In the genomic region with DNA sequence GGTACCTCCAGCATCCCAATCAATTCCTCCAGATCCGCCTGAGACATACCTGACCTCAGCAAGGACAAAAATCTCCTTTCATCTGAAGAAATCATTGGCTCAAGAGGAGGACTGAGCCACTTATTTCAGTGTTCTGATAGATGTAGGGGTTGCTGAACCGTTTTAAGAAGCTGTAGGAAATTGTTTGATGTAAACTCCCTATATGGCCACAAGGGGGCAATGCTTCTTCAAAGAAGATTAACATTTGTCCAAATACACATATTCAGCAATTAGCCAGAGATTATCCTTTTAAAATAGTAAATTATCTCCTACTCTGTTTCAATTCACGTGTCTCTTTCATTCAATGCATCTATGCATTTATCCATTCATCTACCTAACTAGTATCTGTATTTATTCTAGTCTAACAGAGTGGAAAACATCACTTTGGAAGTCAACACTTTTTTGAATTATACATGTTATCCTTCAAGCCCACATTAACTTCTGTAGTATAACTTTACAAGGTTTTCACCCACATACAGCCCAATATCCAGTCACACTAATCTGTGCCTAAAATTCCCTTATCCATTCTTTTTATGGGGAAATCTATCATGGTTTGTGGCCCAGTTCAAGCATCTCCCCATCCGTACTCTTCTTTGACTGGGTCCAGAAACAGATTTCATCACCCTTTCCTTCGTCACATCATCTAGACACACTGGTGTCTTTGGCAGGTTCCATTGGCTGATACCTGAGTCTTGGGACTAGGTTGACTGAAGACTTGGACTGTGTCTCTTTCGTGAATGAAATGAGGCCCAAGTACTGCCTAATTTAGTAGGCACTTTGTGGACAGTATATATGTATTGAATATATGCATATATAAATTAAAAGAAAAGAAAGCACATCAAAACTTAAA, we compare ENCODE assay signal across 9 cellular contexts.
A peak's percentile ranks its signal among the peaks of the same experiment; 100 is the strongest.
DNase-seq lines count a peak whose midpoint lies in the region; ATAC-seq and TF ChIP-seq lines count a peak whose summit lies in the region.
"Had no signal": no experiment of that assay in that cellular context is flagged by ENCODE, and none has a peak within 500 bp of the region (broad histone marks: within the 10 kb centered on the region; RNA-seq: fewer than 3 reads in every experiment).

No MANE protein-coding gene starts in this region.

- no peaks in the 10 kb centered on the region for H3K36me3 ChIP-seq in CD4-positive, alpha-beta memory T cell (ENCODE audit: insufficient read depth, low read length)

- CTCF ChIA-PET in CD4-positive, alpha-beta memory T cell (lab: Charles Lee; ENCODE audit: partially characterized antibody): interaction anchor here (0.6 to 3.0 kb wide), 9 partner anchors 12 to 472 kb away, joined by 3 to 18 read pairs (median 3); no protein-coding TSS in a partner anchor

- DNase-seq in CD4-positive, alpha-beta memory T cell: peak in 4 of 5 donors; percentile 44 to 52 (median 48)
- DNase-seq in GM13977 (ENCODE audit: low spot score) (peak; percentile 45), NCI-H2107 treated with DMSO at 0.1 percent for 48 hours (lab: John Stamatoyannopoulos, UW; ENCODE audit: unreplicated experiment) (peak; percentile 14), iPS-NIHi11 (ENCODE audit: low spot score) (peak; percentile 35), UCSD-AML1 (lab: John Stamatoyannopoulos, UW; ENCODE audit: unreplicated experiment) (no peak)
- no peak for DNase-seq in activated naive CD8-positive, alpha-beta T cell treated with anti-CD3 and anti-CD28 coated beads, Interleukin-2, amount 50 U/mL, for 24 hours
- no peak for DNase-seq in stimulated activated naive CD8-positive, alpha-beta T cell treated with anti-CD3 and anti-CD28 coated beads, Interleukin-15, amount 100 ng/mL, for 72 hours
- no peak for DNase-seq in activated CD4-positive, CD25-positive, alpha-beta regulatory T cell (lab: John Stamatoyannopoulos, UW)

- in situ Hi-C loops in GM13977 (cut with MboI; ENCODE audit: low pct_unique_long_range_greater_than_20kb, low sequenced_read_pairs, unreplicated experiment): no loop called here

- ATAC-seq in activated naive CD8-positive, alpha-beta T cell treated with anti-CD3 and anti-CD28 coated beads, Interleukin-2, amount 50 U/mL, for 24 hours: no peak
- no peak for ATAC-seq in stimulated activated naive CD8-positive, alpha-beta T cell treated with anti-CD3 and anti-CD28 coated beads, Interleukin-15, amount 100 ng/mL, for 72 hours

- POLR2A ChIA-PET in CD4-positive, alpha-beta memory T cell (lab: Charles Lee; ENCODE audit: partially characterized antibody): interaction anchor here (1.0 to 1.7 kb wide), 2 partner anchors 14 to 16 kb away, joined by 3 to 8 read pairs; no protein-coding TSS in a partner anchor

- H3K4me3 Mint-ChIP-seq in CD4-positive, alpha-beta memory T cell: peak overlapping the region in 6 of 8 donors; percentile 37 to 70 (median 61)
- H3K4me3 Mint-ChIP-seq in activated naive CD8-positive, alpha-beta T cell treated with anti-CD3 and anti-CD28 coated beads, Interleukin-2, amount 50 U/mL, for 24 hours: peak overlapping the region; percentile 63
- H3K4me3 Mint-ChIP-seq in stimulated activated naive CD8-positive, alpha-beta T cell treated with anti-CD3 and anti-CD28 coated beads, Interleukin-15, amount 100 ng/mL, for 72 hours: peak overlapping the region; percentile 66 to 68

- intact Hi-C loops in CD4-positive, alpha-beta memory T cell (cut with micrococcal nuclease): loop anchor here (1.0 to 2.0 kb wide), 3 partner anchors 14 to 38 kb away; no protein-coding TSS in a partner anchor

- H3K27me3 ChIP-seq in CD4-positive, alpha-beta memory T cell (ENCODE audit: insufficient read depth, low read length): no peaks in the 10 kb centered on the region

- H3K9me3 ChIP-seq in CD4-positive, alpha-beta memory T cell (ENCODE audit: control insufficient read depth in 1 of 2, low read length in 2 of 2): no peaks in the 10 kb centered on the region

- H3K27ac Mint-ChIP-seq in CD4-positive, alpha-beta memory T cell: peak overlapping the region in 5 of 7 donors; percentile 15 to 73 (median 41)
- H3K27ac Mint-ChIP-seq in activated naive CD8-positive, alpha-beta T cell treated with anti-CD3 and anti-CD28 coated beads, Interleukin-2, amount 50 U/mL, for 24 hours: peak overlapping the region; percentile 71
- peak overlapping the region in 1 of 2 donors; percentile 70 for H3K27ac Mint-ChIP-seq in stimulated activated naive CD8-positive, alpha-beta T cell treated with anti-CD3 and anti-CD28 coated beads, Interleukin-15, amount 100 ng/mL, for 72 hours

- no peak overlapping the region for H3K4me3 ChIP-seq in CD4-positive, alpha-beta memory T cell (ENCODE audit: low read length in 2 of 2)
- H3K4me3 ChIP-seq: skin epidermis had no signal

- H3K4me1 ChIP-seq in CD4-positive, alpha-beta memory T cell (ENCODE audit: insufficient read depth, low read length): no peaks in the 10 kb centered on the region

- H3K9me3 Mint-ChIP-seq in CD4-positive, alpha-beta memory T cell: no peaks in the 10 kb centered on the region
- H3K9me3 Mint-ChIP-seq in activated naive CD8-positive, alpha-beta T cell treated with anti-CD3 and anti-CD28 coated beads, Interleukin-2, amount 50 U/mL, for 24 hours: no peaks in the 10 kb centered on the region
- H3K9me3 Mint-ChIP-seq in stimulated activated naive CD8-positive, alpha-beta T cell treated with anti-CD3 and anti-CD28 coated beads, Interleukin-15, amount 100 ng/mL, for 72 hours: no peaks in the 10 kb centered on the region

- peaks cover 13 to 21% (median 16%) of the 10 kb centered on the region in 4 donors for H3K4me1 Mint-ChIP-seq in CD4-positive, alpha-beta memory T cell
- H3K4me1 Mint-ChIP-seq in activated naive CD8-positive, alpha-beta T cell treated with anti-CD3 and anti-CD28 coated beads, Interleukin-2, amount 50 U/mL, for 24 hours: peaks cover 21% of the 10 kb centered on the region
- H3K4me1 Mint-ChIP-seq in stimulated activated naive CD8-positive, alpha-beta T cell treated with anti-CD3 and anti-CD28 coated beads, Interleukin-15, amount 100 ng/mL, for 72 hours: peaks cover 21% of the 10 kb centered on the region

- H3K36me3 Mint-ChIP-seq in CD4-positive, alpha-beta memory T cell: no peaks in the 10 kb centered on the region
- H3K36me3 Mint-ChIP-seq in activated naive CD8-positive, alpha-beta T cell treated with anti-CD3 and anti-CD28 coated beads, Interleukin-2, amount 50 U/mL, for 24 hours (ENCODE audit: low read depth): no peaks in the 10 kb centered on the region

- no peak overlapping the region for H3K27ac ChIP-seq in CD4-positive, alpha-beta memory T cell (ENCODE audit: low read depth, low read length)
- H3K27ac ChIP-seq: skin epidermis had no signal

- TF ChIP-seq CTCF in GM13977 (IDR thresholded peaks at IDR 0.05; ENCODE audit: extremely low read depth, insufficient read depth, missing control alignments): peak; percentile 70

- peaks cover 0 to 1% of the 10 kb centered on the region in 2 donors for H3K27me3 Mint-ChIP-seq in CD4-positive, alpha-beta memory T cell
- no peaks in the 10 kb centered on the region for H3K27me3 Mint-ChIP-seq in activated naive CD8-positive, alpha-beta T cell treated with anti-CD3 and anti-CD28 coated beads, Interleukin-2, amount 50 U/mL, for 24 hours
- no peaks in the 10 kb centered on the region for H3K27me3 Mint-ChIP-seq in stimulated activated naive CD8-positive, alpha-beta T cell treated with anti-CD3 and anti-CD28 coated beads, Interleukin-15, amount 100 ng/mL, for 72 hours

Comparison
In these comparisons a context has a peak if more than half of its experiments do, and no peak if none do; other contexts are left out.
1. DNase-seq: peak in CD4-positive, alpha-beta memory T cell (4 of 5), GM13977 (single experiment), NCI-H2107 treated with DMSO at 0.1 percent for 48 hours (single experiment) and iPS-NIHi11 (single experiment); none in activated naive CD8-positive, alpha-beta T cell treated with anti-CD3 and anti-CD28 coated beads, Interleukin-2, amount 50 U/mL, for 24 hours (single experiment), stimulated activated naive CD8-positive, alpha-beta T cell treated with anti-CD3 and anti-CD28 coated beads, Interleukin-15, amount 100 ng/mL, for 72 hours (0 of 2), activated CD4-positive, CD25-positive, alpha-beta regulatory T cell (0 of 4) and UCSD-AML1 (single experiment).
2. Peak in every context shown above with its lines, with median percentiles within 50 percentile points of each other: H3K4me3 Mint-ChIP-seq.